Comparison of ENCODE assay signal across 18 cellular contexts in the genomic region with DNA sequence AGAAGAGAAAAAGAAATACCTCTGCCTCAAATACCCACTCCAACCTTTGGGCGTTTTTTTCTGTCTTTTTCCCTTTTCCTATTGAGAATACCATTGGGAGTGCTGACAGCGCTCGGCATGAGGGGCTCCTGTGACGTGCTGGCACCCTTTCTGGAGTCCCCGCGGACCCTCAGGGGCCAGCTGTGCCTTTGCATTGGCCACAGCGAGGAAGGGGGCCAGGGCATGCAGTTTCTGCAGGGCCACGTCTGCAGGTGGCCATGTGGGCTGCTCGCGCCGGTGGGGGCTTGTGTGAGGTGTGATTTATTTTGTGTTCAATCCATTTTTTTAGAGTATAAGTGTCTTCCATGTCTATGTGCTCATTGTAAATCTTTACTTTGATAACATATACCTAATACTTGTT.
"Had no signal": no experiment of that assay in that cellular context is flagged by ENCODE, and none has a peak within 500 bp of the region (broad histone marks: within the 10 kb centered on the region; RNA-seq: fewer than 3 reads in every experiment).

No MANE protein-coding gene starts in this region.

- ATAC-seq: activated T-cell treated with anti-CD3 and anti-CD28 coated beads, Interleukin-2, amount 50 U/mL, for 4 hours; body of pancreas; mucosa of descending colon; stimulated activated naive CD8-positive, alpha-beta T cell treated with anti-CD3 and anti-CD28 coated beads, Interleukin-15, amount 100 ng/mL, for 72 hours had no signal

- H3K9me3 ChIP-seq: testis had no signal

- DNase-seq: activated CD4-positive, alpha-beta T cell treated with anti-CD3 and anti-CD28 coated beads, Interleukin-2, amount 50 U/mL, for 1 hour; activated CD4-positive, CD25-positive, alpha-beta regulatory T cell treated with anti-CD3 and anti-CD28 coated beads, Interleukin-2, amount 50 U/mL, for 72 hours; activated CD8-positive, alpha-beta memory T cell treated with anti-CD3 and anti-CD28 coated beads, Interleukin-2, amount 50 U/mL, for 4 hours; activated naive CD8-positive, alpha-beta T cell treated with anti-CD3 and anti-CD28 coated beads for 36 hours; activated T-cell treated with anti-CD3 and anti-CD28 coated beads, Interleukin-2, amount 50 U/mL, for 4 hours; amygdala; body of pancreas; caudate nucleus; immature natural killer cell; kidney glomerular epithelial cell; left ventricle myocardium inferior; mesenchymal stem cell; mucosa of descending colon; naive thymus-derived CD4-positive, alpha-beta T cell; retina; stimulated activated naive CD8-positive, alpha-beta T cell treated with anti-CD3 and anti-CD28 coated beads, Interleukin-15, amount 100 ng/mL, for 72 hours; T-helper 1 cell; testis had no signal

- H3K36me3 ChIP-seq: left ventricle myocardium inferior had no signal

- H3K4me3 Mint-ChIP-seq: activated naive CD8-positive, alpha-beta T cell treated with anti-CD3 and anti-CD28 coated beads for 36 hours; activated T-cell treated with anti-CD3 and anti-CD28 coated beads, Interleukin-2, amount 50 U/mL, for 4 hours had no signal

- H3K4me3 ChIP-seq: body of pancreas, left ventricle myocardium inferior, mucosa of descending colon, testis had no signal

- H3K27ac ChIP-seq: body of pancreas, left ventricle myocardium inferior, testis had no signal

- H3K27me3 Mint-ChIP-seq: activated naive CD8-positive, alpha-beta T cell treated with anti-CD3 and anti-CD28 coated beads for 36 hours; stimulated activated naive CD8-positive, alpha-beta T cell treated with anti-CD3 and anti-CD28 coated beads, Interleukin-15, amount 100 ng/mL, for 72 hours had no signal

- H3K27me3 ChIP-seq: body of pancreas, testis had no signal

- H3K27ac Mint-ChIP-seq: activated naive CD8-positive, alpha-beta T cell treated with anti-CD3 and anti-CD28 coated beads for 36 hours; stimulated activated naive CD8-positive, alpha-beta T cell treated with anti-CD3 and anti-CD28 coated beads, Interleukin-15, amount 100 ng/mL, for 72 hours had no signal
